Comparison of ENCODE assay signal across 8 cellular contexts in the genomic region with DNA sequence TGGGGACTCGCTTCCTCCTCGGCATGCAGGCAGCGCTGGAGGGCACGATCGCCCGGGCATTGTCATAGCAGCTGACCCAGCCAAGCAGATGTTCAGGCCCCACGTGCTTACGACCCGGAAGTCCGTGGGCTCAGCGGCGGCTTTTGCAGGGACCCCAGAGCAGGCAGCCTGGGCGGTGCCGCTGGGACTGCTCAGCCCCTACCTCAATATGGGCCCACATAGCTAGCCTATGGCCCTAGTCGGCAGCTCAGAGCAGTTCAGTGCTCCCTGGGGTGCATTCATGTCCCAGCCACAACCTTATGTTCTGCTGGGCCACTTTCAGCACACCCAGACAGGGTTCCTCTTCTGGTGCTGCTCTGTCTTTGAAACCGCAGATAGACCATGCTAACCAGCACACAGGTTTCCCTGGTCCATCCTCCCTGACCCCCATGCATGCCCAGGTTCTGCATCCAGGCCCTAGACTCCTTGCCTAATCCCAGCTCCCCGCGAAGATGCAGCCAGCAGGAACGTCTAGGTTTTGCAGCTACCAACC. TPM values are rescaled to one million over a fixed set of nuclear protein-coding genes. Genes with fewer than 3 reads are reported as not detected.
DNase-seq lines count a peak whose midpoint lies in the region; ATAC-seq and TF ChIP-seq lines count a peak whose summit lies in the region.

No MANE protein-coding gene starts in this region.

- no peaks in the 10 kb centered on the region for H3K27me3 Mint-ChIP-seq in neural progenitor cell (ENCODE audit: insufficient read depth, low read depth)

- peak; percentile 69 for ATAC-seq in DND-41 (ENCODE audit: insufficient read depth, low read depth)
- peak; percentile 91 for ATAC-seq in GM21381 (IDR thresholded peaks at IDR 0.05; ENCODE audit: unreplicated experiment)

- H3K4me2 ChIP-seq in DND-41 (ENCODE audit: insufficient read depth, low read length) (peak overlapping the region; percentile 69), neural progenitor cell (peak overlapping the region; percentile 38)

- H3K9me3 ChIP-seq in DND-41 (ENCODE audit: insufficient read depth, low read length, severe bottlenecking) (no peaks in the 10 kb centered on the region), neural progenitor cell (ENCODE audit: low read depth) (no peaks in the 10 kb centered on the region), subcutaneous abdominal adipose tissue (ENCODE audit: control insufficient read depth in 5 of 5, low read length in 5 of 5) (no peaks in the 10 kb centered on the region), WERI-Rb-1 (ENCODE audit: severe bottlenecking) (no peaks in the 10 kb centered on the region)

- H3K27ac ChIP-seq in DND-41 (ENCODE audit: low read length) (no peak overlapping the region; the same call in 1 of the 2 replicates), neural progenitor cell (no peak overlapping the region), subcutaneous abdominal adipose tissue (ENCODE audit: low read depth, low read length) (no peak overlapping the region), WERI-Rb-1 (no peak overlapping the region)

- no peaks in the 10 kb centered on the region for H3K9me3 Mint-ChIP-seq in neural progenitor cell

- H4K20me1 ChIP-seq in DND-41 (ENCODE audit: insufficient read depth, low read length) (peaks cover 6% of the 10 kb centered on the region; the same call in 1 of the 2 replicates), neural progenitor cell (ENCODE audit: low read depth) (no peaks in the 10 kb centered on the region)

- peak overlapping the region; percentile 79 for H2AFZ ChIP-seq in DND-41 (ENCODE audit: low read depth, low read length)
- H2AFZ ChIP-seq in neural progenitor cell (replicated peaks) = peak overlapping the region; percentile 72

- no peaks in the 10 kb centered on the region for H3K36me3 Mint-ChIP-seq in neural progenitor cell

- peaks cover 8% of the 10 kb centered on the region for H3K4me1 Mint-ChIP-seq in neural progenitor cell

- H3K79me2 ChIP-seq in DND-41 (ENCODE audit: insufficient read depth, low read length) = no peaks in the 10 kb centered on the region
- no peaks in the 10 kb centered on the region for H3K79me2 ChIP-seq in neural progenitor cell (ENCODE audit: low read depth)

- H3K27ac Mint-ChIP-seq in neural progenitor cell = no peak overlapping the region

- H3K36me3 ChIP-seq in DND-41 (ENCODE audit: insufficient read depth, low read length) (no peaks in the 10 kb centered on the region), neural progenitor cell (no peaks in the 10 kb centered on the region), subcutaneous abdominal adipose tissue (ENCODE audit: control insufficient read depth in 5 of 5, insufficient read depth in 5 of 5, low read length in 5 of 5) (no peaks in the 10 kb centered on the region), WERI-Rb-1 (no peaks in the 10 kb centered on the region)

- H3K27me3 ChIP-seq in DND-41 (ENCODE audit: insufficient read depth, low read length, poor library complexity) (peaks cover 24% of the 10 kb centered on the region), neural progenitor cell (peaks cover 11% of the 10 kb centered on the region), subcutaneous abdominal adipose tissue (ENCODE audit: control insufficient read depth in 5 of 5, insufficient read depth in 4 of 5, low read length in 5 of 5) (no peaks in the 10 kb centered on the region), WERI-Rb-1 (ENCODE audit: insufficient read depth, low read depth, severe bottlenecking) (no peaks in the 10 kb centered on the region)

- no peaks in the 10 kb centered on the region for H3F3A ChIP-seq in neural progenitor cell (ENCODE audit: low read depth)

- H3K9ac ChIP-seq in DND-41 (ENCODE audit: low read depth, low read length) = peak overlapping the region; percentile 42
- no peak overlapping the region for H3K9ac ChIP-seq in neural progenitor cell
- peak overlapping the region in 3 of 5 donors; percentile 41 to 68 (median 65) for H3K9ac ChIP-seq in subcutaneous abdominal adipose tissue (ENCODE audit: low read length in 5 of 5)

- TF ChIP-seq CTCF in DND-41 (IDR thresholded peaks at IDR 0.05; ENCODE audit: borderline replicate concordance, extremely low read depth, low read length, poor library complexity, severe bottlenecking) (no peak), neural progenitor cell (IDR thresholded peaks at IDR 0.05) (no peak), WERI-Rb-1 (IDR thresholded peaks at IDR 0.05; ENCODE audit: low read depth, low read length) (no peak)

- H3K4me1 ChIP-seq in DND-41 (ENCODE audit: insufficient read depth, low read length) (peaks cover 20% of the 10 kb centered on the region), neural progenitor cell (no peaks in the 10 kb centered on the region), subcutaneous abdominal adipose tissue (ENCODE audit: control insufficient read depth in 5 of 5, insufficient read depth in 5 of 5, low read length in 5 of 5) (peaks cover 0 to 17% (median 13%) of the 10 kb centered on the region in 5 donors)

- H3K4me3 Mint-ChIP-seq in neural progenitor cell = no peak overlapping the region

- DNase-seq in DND-41 (peak; percentile 32), Kasumi-1 (lab: John Stamatoyannopoulos, UW) (peak; percentile 81 to 82), fibroblast of gingiva (ENCODE audit: low read depth) (peak; percentile 37), neural progenitor cell (ENCODE audit: low spot score) (peak; percentile 19), WERI-Rb-1 (no peak)
- peak; percentile 87 for DNase-seq in activated CD8-positive, alpha-beta memory T cell treated with anti-CD3 and anti-CD28 coated beads, Interleukin-2, amount 50 U/mL, for 48 hours

- peak overlapping the region in 1 of 2 experiments; percentile 53; a peak in 3 of 4 replicates for H3K4me3 ChIP-seq in DND-41 (ENCODE audit: low read depth in 1 of 2, low read length in 2 of 2)
- no peak overlapping the region for H3K4me3 ChIP-seq in neural progenitor cell
- peak overlapping the region; percentile 61 to 78 (median 72) for H3K4me3 ChIP-seq in subcutaneous abdominal adipose tissue (ENCODE audit: low read depth in 1 of 5, low read length in 5 of 5)
- H3K4me3 ChIP-seq in WERI-Rb-1 (ENCODE audit: low read depth, low read length) = no peak overlapping the region

RNA-seq across cellular contexts. Expression of gene EIF4A2, which starts 10.4 kb away (rescaled TPM):
- 841 and 1,764 TPM in 2 replicates for total RNA-seq in neural progenitor cell (ENCODE audit: low replicate concordance)

RNA-seq across cellular contexts. Expression of gene RFC4, which starts 33.3 kb away (rescaled TPM):
- total RNA-seq in neural progenitor cell (ENCODE audit: low replicate concordance) = 127 and 187 TPM in 2 replicates

RNA-seq across cellular contexts. Expression of gene KNG1, which starts 55.8 kb away (rescaled TPM):
- not detected in 2 replicates for total RNA-seq in neural progenitor cell (ENCODE audit: low replicate concordance)

Comparison
In these comparisons a context has a peak if more than half of its experiments do, and no peak if none do; other contexts are left out.
1. H3K4me3 ChIP-seq: peak in subcutaneous abdominal adipose tissue (5 of 5); none in neural progenitor cell (single experiment) and WERI-Rb-1 (single experiment).